9 cellular contexts compared by ENCODE assay signal in genomic region chr15:98904466-98905048, GRCh38.
DNase-seq lines count a peak whose midpoint lies in the region; FAIRE-seq and TF ChIP-seq lines count a peak whose summit lies in the region.
"Had no signal": no experiment of that assay in that cellular context is flagged by ENCODE, and none has a peak within 500 bp of the region (broad histone marks: within the 10 kb centered on the region; RNA-seq: fewer than 3 reads in every experiment).

No MANE protein-coding gene starts in this region.

- H3K4me1 ChIP-seq in keratinocyte (ENCODE audit: control insufficient read depth, extremely low read depth, insufficient read depth, low read length) (peaks cover 80% of the 10 kb centered on the region), uterus (peaks cover 0 to 6% of the 10 kb centered on the region in 2 donors)

- H2AFZ ChIP-seq in keratinocyte (ENCODE audit: control insufficient read depth, low read length), result no peak overlapping the region

- dilution Hi-C loops in keratinocyte (cut with MboI; ENCODE audit: extremely low pct_ligation_motif_present, low sequenced_read_pairs), result no loop called here

- peak; percentile 78 for TF ChIP-seq CTCF in astrocyte of the spinal cord (IDR thresholded peaks at IDR 0.05; ENCODE audit: low read depth, low read length)
- TF ChIP-seq CTCF in keratinocyte (optimal IDR thresholded peaks at IDR 0.05 in 1 of 3, IDR thresholded peaks at IDR 0.05 in 1 of 3, conservative IDR thresholded peaks at IDR 0.05 in 1 of 3; ENCODE audit: extremely low read depth in 1 of 3, insufficient read depth in 2 of 3, low read length in 3 of 3), result peak; percentile 65 to 89 (median 84)
- TF ChIP-seq CTCF in uterus (IDR thresholded peaks at IDR 0.05), result peak; percentile 33 to 50 (median 39)

- H3K4me2 ChIP-seq in keratinocyte (ENCODE audit: control insufficient read depth, extremely low read depth, insufficient read depth, low read depth, low read length), result peak overlapping the region; percentile 9

- H3K27ac ChIP-seq in keratinocyte (ENCODE audit: control insufficient read depth, insufficient read depth, low read length), result peak overlapping the region; percentile 97
- H3K27ac ChIP-seq in uterus, result peak overlapping the region in 1 of 2 donors; percentile 22

- intact Hi-C loops in uterus (cut with DNase I; ENCODE audit: low total_unique reads), result no loop called here

- peak; percentile 65 for FAIRE-seq in keratinocyte (lab: Jason Lieb, UNC)
- FAIRE-seq: colon had no signal

- H3K4me3 ChIP-seq in astrocyte of the spinal cord (ENCODE audit: low read depth, low read length) (no peak overlapping the region), keratinocyte (ENCODE audit: control insufficient read depth in 2 of 3, extremely low read depth in 1 of 3, insufficient read depth in 2 of 3, low read depth in 1 of 3, low read length in 3 of 3) (no peak overlapping the region), uterus (no peak overlapping the region)

- H3K79me2 ChIP-seq in keratinocyte (ENCODE audit: control insufficient read depth, insufficient read depth, low read length), result peaks cover 27% of the 10 kb centered on the region

- peak; percentile 23 for DNase-seq in stimulated activated CD4-positive, alpha-beta T cell treated with anti-CD3 and anti-CD28 coated beads, Interleukin-15, amount 100 ng/mL, for 24 hours
- no peak for DNase-seq in stimulated activated CD4-positive, alpha-beta T cell treated with anti-CD3 and anti-CD28 coated beads, Interleukin-4, amount 100 ng/mL, for 1 hour
- DNase-seq in NCI-H2227 treated with DMSO at 0.1 percent for 48 hours (lab: John Stamatoyannopoulos, UW) (peak; percentile 12), astrocyte of the spinal cord (ENCODE audit: low read depth, low spot score) (peak; percentile 63), keratinocyte (ENCODE audit: low read depth, low spot score) (no peak), uterus (no peak), NCI-H187 (lab: John Stamatoyannopoulos, UW) (no peak), NCI-H2107 (lab: John Stamatoyannopoulos, UW) (no peak)

- no peaks in the 10 kb centered on the region for H3K9me1 ChIP-seq in keratinocyte (ENCODE audit: control insufficient read depth, extremely low read depth, insufficient read depth, low read length)

- H3K27me3 ChIP-seq in keratinocyte (ENCODE audit: control insufficient read depth, extremely low read depth, insufficient read depth, low read length) (no peaks in the 10 kb centered on the region), uterus (no peaks in the 10 kb centered on the region)

- H3K9me3 ChIP-seq in keratinocyte (ENCODE audit: control insufficient read depth, low read depth, low read length) (no peaks in the 10 kb centered on the region), uterus (no peaks in the 10 kb centered on the region)

- H3K9ac ChIP-seq in keratinocyte (ENCODE audit: control insufficient read depth, extremely low read depth, insufficient read depth, low read length), result peak overlapping the region; percentile 33

- no peak for TF ChIP-seq POLR2A in uterus (IDR thresholded peaks at IDR 0.05)

- no peaks in the 10 kb centered on the region for H4K20me1 ChIP-seq in keratinocyte (ENCODE audit: control insufficient read depth, extremely low read depth, insufficient read depth, low read length)

- H3K36me3 ChIP-seq in keratinocyte (ENCODE audit: control insufficient read depth in 2 of 2, extremely low read depth in 1 of 2, insufficient read depth in 2 of 2, low read length in 2 of 2) (peaks cover 4 to 6% of the 10 kb centered on the region in 2 experiments), uterus (no peaks in the 10 kb centered on the region)

- in situ Hi-C loops in astrocyte of the spinal cord (cut with HindIII; ENCODE audit: low sequenced_read_pairs), result no loop called here

Comparison
In these comparisons a context has a peak if more than half of its experiments do, and no peak if none do; other contexts are left out.
1. DNase-seq: peak in stimulated activated CD4-positive, alpha-beta T cell treated with anti-CD3 and anti-CD28 coated beads, Interleukin-15, amount 100 ng/mL, for 24 hours (single experiment), NCI-H2227 treated with DMSO at 0.1 percent for 48 hours (single experiment) and astrocyte of the spinal cord (single experiment); none in stimulated activated CD4-positive, alpha-beta T cell treated with anti-CD3 and anti-CD28 coated beads, Interleukin-4, amount 100 ng/mL, for 1 hour (single experiment), keratinocyte (single experiment), uterus (0 of 2), NCI-H187 (0 of 2) and NCI-H2107 (single experiment).
2. Peak in every context shown above with its lines, with median percentiles within 50 percentile points of each other: CTCF ChIP-seq.